ENCODE assay signal across 24 cellular contexts in genomic region chr2:860259-860855, GRCh38.
A peak's percentile ranks its signal among the peaks of the same experiment; 100 is the strongest.
DNase-seq lines count a peak whose midpoint lies in the region; ATAC-seq and TF ChIP-seq lines count a peak whose summit lies in the region.
"Had no signal": no experiment of that assay in that cellular context is flagged by ENCODE, and none has a peak within 500 bp of the region (broad histone marks: within the 10 kb centered on the region; RNA-seq: fewer than 3 reads in every experiment).

No MANE protein-coding gene starts in this region.

- no peak overlapping the region for H3K18ac ChIP-seq in H9 (ENCODE audit: insufficient read length, low read depth, low read length)

- H3K4me2 ChIP-seq in H9 (ENCODE audit: insufficient read depth, insufficient read length, low read length) (no peak overlapping the region), GM23248 (ENCODE audit: unreplicated experiment) (no peak overlapping the region)

- no peak overlapping the region for H3K4ac ChIP-seq in H9 (ENCODE audit: low read depth, low read length)

- no peak overlapping the region for H2BK15ac ChIP-seq in H9 (ENCODE audit: low read depth, low read length)

- H3K79me2 ChIP-seq in H9 (ENCODE audit: insufficient read depth, low read length) (no peaks in the 10 kb centered on the region), GM23248 (ENCODE audit: insufficient read depth) (no peaks in the 10 kb centered on the region)

- H3K23me2 ChIP-seq in H9 (ENCODE audit: insufficient read length, low read depth, low read length, poor library complexity, severe bottlenecking) = no peaks in the 10 kb centered on the region

- ATAC-seq in GM19324 (IDR thresholded peaks at IDR 0.05; ENCODE audit: low FRiP score, unreplicated experiment) (no peak), HG03521 (IDR thresholded peaks at IDR 0.05; ENCODE audit: unreplicated experiment) (no peak)
- ATAC-seq: GM12878, left lobe of liver had no signal

- WGBS in H9 (ENCODE audit: extremely low coverage, insufficient read length, low lambda C conversion rate) = no CpG with 5 or more reads among the region's 14 CpGs
- 60 to 66% methylated on average over 13 to 14 of the region's 14 CpGs for WGBS in GM23248 (ENCODE audit: low coverage in 1 of 2, low lambda C conversion rate in 2 of 2, missing lambda C conversion rate in 2 of 2), 2 experiments

- H3K56ac ChIP-seq in H9 (ENCODE audit: insufficient read length, low read depth, low read length) = no peak overlapping the region

- no peak overlapping the region for H2BK20ac ChIP-seq in H9 (ENCODE audit: low read depth, low read length, poor library complexity, severe bottlenecking)

- H3K9me3 Mint-ChIP-seq in H9 = no peaks in the 10 kb centered on the region; a peak in 1 of 5 replicates
- H3K9me3 Mint-ChIP-seq: activated CD4-positive, alpha-beta T cell treated with anti-CD3 and anti-CD28 coated beads, Interleukin-2, amount 10 ng/mL, durations not matched to agents 24 days and 14 days; IgD-negative memory B cell; mesothelial cell of epicardium had no signal

- no peaks in the 10 kb centered on the region for H3K9me2 ChIP-seq in GM23248 (ENCODE audit: insufficient read depth)

- H3K36me3 ChIP-seq in SJCRH30 = no peaks in the 10 kb centered on the region
- H3K36me3 ChIP-seq in GM23248 (ENCODE audit: low read depth) = no peaks in the 10 kb centered on the region
- H3K36me3 ChIP-seq: prostate gland, upper lobe of left lung had no signal

- H3K4me3 ChIP-seq in SJCRH30 (no peak overlapping the region), GM23248 (no peak overlapping the region)
- H3K4me3 ChIP-seq: dorsolateral prefrontal cortex, GM12878, prostate gland, upper lobe of left lung had no signal

- no peaks in the 10 kb centered on the region; the same call in 1 of the 2 replicates for H3K27me3 ChIP-seq in H9 (ENCODE audit: insufficient read depth, low read length)
- no peaks in the 10 kb centered on the region for H3K27me3 ChIP-seq in SJCRH30
- no peaks in the 10 kb centered on the region for H3K27me3 ChIP-seq in GM23248 (replicated peaks; ENCODE audit: insufficient read depth)
- H3K27me3 ChIP-seq: upper lobe of left lung had no signal

- H3K14ac ChIP-seq in H9 (ENCODE audit: insufficient read depth, low read length) = no peak overlapping the region

- H3T11ph ChIP-seq in H9 (ENCODE audit: low read length) = no peak overlapping the region

- no peak overlapping the region for H3K27ac Mint-ChIP-seq in H9
- H3K27ac Mint-ChIP-seq: activated CD4-positive, alpha-beta T cell treated with anti-CD3 and anti-CD28 coated beads, Interleukin-2, amount 10 ng/mL, durations not matched to agents 24 days and 14 days; IgD-negative memory B cell; mesothelial cell of epicardium had no signal

- peak; percentile 12 for DNase-seq in DMS153 (lab: John Stamatoyannopoulos, UW)
- DNase-seq in DMS153 treated with DMSO at 0.1 percent for 48 hours (lab: John Stamatoyannopoulos, UW; ENCODE audit: unreplicated experiment) = no peak
- DNase-seq in H9 = peak; percentile 86
- peak; percentile 26 to 37 for DNase-seq in SJCRH30
- peak; percentile 66 for DNase-seq in left kidney (ENCODE audit: low read depth, low spot score)
- no peak for DNase-seq in GM23248
- DNase-seq: activated CD4-positive, alpha-beta T cell treated with anti-CD3 and anti-CD28 coated beads, Interleukin-2, amount 10 ng/mL, durations not matched to agents 24 days and 14 days; activated naive CD4-positive, alpha-beta T cell; Caco-2; dorsolateral prefrontal cortex; foreskin melanocyte; NCI-H187 treated with DMSO at 0.1 percent for 48 hours; NCI-H510A; nephron progenitor cell; stimulated activated CD4-positive, alpha-beta T cell treated with anti-CD3 and anti-CD28 coated beads, Interleukin-4, amount 100 ng/mL, for 1 hour; upper lobe of left lung had no signal

- no peak overlapping the region for H4K8ac ChIP-seq in H9 (replicated peaks; ENCODE audit: insufficient read length, low read depth, low read length)

- H3K79me1 ChIP-seq in H9 (ENCODE audit: insufficient read depth, low read depth, low read length, poor library complexity, severe bottlenecking) = no peaks in the 10 kb centered on the region

- H3K4me1 ChIP-seq in H9 (ENCODE audit: insufficient read depth, low read length) = no peaks in the 10 kb centered on the region
- peaks cover 22% of the 10 kb centered on the region for H3K4me1 ChIP-seq in SJCRH30
- no peaks in the 10 kb centered on the region for H3K4me1 ChIP-seq in GM23248 (ENCODE audit: insufficient read depth)
- H3K4me1 ChIP-seq: Caco-2, prostate gland, upper lobe of left lung had no signal

- no peak overlapping the region for H3K23ac ChIP-seq in H9 (ENCODE audit: insufficient read length, low read depth, low read length)

- no peak overlapping the region for H2AK5ac ChIP-seq in H9 (ENCODE audit: insufficient read length, low read length)

- H4K20me1 ChIP-seq in H9 (ENCODE audit: control insufficient read depth, insufficient read depth, insufficient read length) (no peaks in the 10 kb centered on the region), GM23248 (ENCODE audit: insufficient read depth) (no peaks in the 10 kb centered on the region)

- no peak overlapping the region for H3K27ac ChIP-seq in H9 (ENCODE audit: insufficient read length, low read depth, low read length)
- no peak overlapping the region for H3K27ac ChIP-seq in SJCRH30
- no peak overlapping the region for H3K27ac ChIP-seq in GM23248
- H3K27ac ChIP-seq: 22Rv1, dorsolateral prefrontal cortex, prostate gland, upper lobe of left lung had no signal

- in situ Hi-C loops in GM23248 (cut with MboI) = loop anchor here (25.0 kb wide), 1 partner anchor 677 kb away; no protein-coding TSS in a partner anchor

- H3K27me3 Mint-ChIP-seq in H9 (ENCODE audit: low read depth) = peaks cover 28% of the 10 kb centered on the region
- H3K27me3 Mint-ChIP-seq: activated CD4-positive, alpha-beta T cell treated with anti-CD3 and anti-CD28 coated beads, Interleukin-2, amount 10 ng/mL, durations not matched to agents 24 days and 14 days had no signal

- H2BK12ac ChIP-seq in H9 (ENCODE audit: insufficient read length, low read depth, low read length) = no peak overlapping the region

- no peaks in the 10 kb centered on the region for H3F3A ChIP-seq in GM23248 (ENCODE audit: insufficient read depth)

- H3K36me3 Mint-ChIP-seq in H9 (ENCODE audit: insufficient read depth in 1 of 3, low read depth in 3 of 3) = no peaks in the 10 kb centered on the region; a peak in 1 of 7 replicates
- H3K36me3 Mint-ChIP-seq: IgD-negative memory B cell, mesothelial cell of epicardium had no signal

- peak; percentile 55; the same call in 2 of the 3 replicates for TF ChIP-seq CTCF in H9 (conservative IDR thresholded peaks at IDR 0.05)

- no peak overlapping the region for H3K4me3 Mint-ChIP-seq in H9
- H3K4me3 Mint-ChIP-seq: activated CD4-positive, alpha-beta T cell treated with anti-CD3 and anti-CD28 coated beads, Interleukin-2, amount 10 ng/mL, durations not matched to agents 24 days and 14 days; IgD-negative memory B cell; mesothelial cell of epicardium; nephron progenitor cell had no signal

- H3K9me3 ChIP-seq in H9 (ENCODE audit: control insufficient read depth, low read depth, low read length) (no peaks in the 10 kb centered on the region), SJCRH30 (replicated peaks) (no peaks in the 10 kb centered on the region), GM23248 (ENCODE audit: low read depth) (no peaks in the 10 kb centered on the region)
- H3K9me3 ChIP-seq: Caco-2, prostate gland, upper lobe of left lung had no signal

- no peak overlapping the region for H3K9ac ChIP-seq in H9 (ENCODE audit: extremely low read depth, insufficient read length, low read length)
- no peak overlapping the region for H3K9ac ChIP-seq in GM23248

- no peak overlapping the region for H4K5ac ChIP-seq in H9 (ENCODE audit: insufficient read length, low read depth, low read length)

- no peak overlapping the region for H2BK120ac ChIP-seq in H9 (ENCODE audit: low read depth, low read length, poor library complexity, severe bottlenecking)

- no peak overlapping the region for H2BK5ac ChIP-seq in H9 (ENCODE audit: insufficient read length, low read length)

- H4K91ac ChIP-seq in H9 (ENCODE audit: insufficient read length, low read depth, low read length) = no peak overlapping the region

- H2AFZ ChIP-seq in H9 (ENCODE audit: low read length) (no peak overlapping the region), GM23248 (no peak overlapping the region)

- H3K4me1 Mint-ChIP-seq in H9 = peaks cover 8 to 24% of the 10 kb centered on the region in 2 experiments

Comparison
In these comparisons a context has a peak if more than half of its experiments do, and no peak if none do; other contexts are left out.
1. DNase-seq: peak in DMS153 (single experiment), H9 (single experiment), SJCRH30 (2 of 2) and left kidney (single experiment); none in DMS153 treated with DMSO at 0.1 percent for 48 hours (single experiment) and GM23248 (single experiment).